1 cellular context compared by ENCODE assay signal in genomic region chr19:17536957-17537356, GRCh38.
TF ChIP-seq lines count a peak whose summit lies in the region.

No MANE protein-coding gene starts in this region.

TF ChIP-seq in H1, 55 proteins besides CTCF, POLR2A, EP300 and RAD21 (continued from another document):
- TF ChIP-seq RBBP5 (IDR thresholded peaks at IDR 0.05; ENCODE audit: borderline replicate concordance, low read depth, low read length) (no peak), HDAC2 (IDR thresholded peaks at IDR 0.05; ENCODE audit: borderline replicate concordance in 1 of 2, low read depth in 2 of 2, low read length in 2 of 2) (no peak), EGR1 (IDR thresholded peaks at IDR 0.05; ENCODE audit: borderline replicate concordance, low read depth, low read length) (no peak), SRF (IDR thresholded peaks at IDR 0.05; ENCODE audit: low read depth, low read length) (0 out of 2 replicates have a peak, but pooled peaks have one; percentile 37)
